22 cellular contexts compared by ENCODE assay signal in the genomic region with DNA sequence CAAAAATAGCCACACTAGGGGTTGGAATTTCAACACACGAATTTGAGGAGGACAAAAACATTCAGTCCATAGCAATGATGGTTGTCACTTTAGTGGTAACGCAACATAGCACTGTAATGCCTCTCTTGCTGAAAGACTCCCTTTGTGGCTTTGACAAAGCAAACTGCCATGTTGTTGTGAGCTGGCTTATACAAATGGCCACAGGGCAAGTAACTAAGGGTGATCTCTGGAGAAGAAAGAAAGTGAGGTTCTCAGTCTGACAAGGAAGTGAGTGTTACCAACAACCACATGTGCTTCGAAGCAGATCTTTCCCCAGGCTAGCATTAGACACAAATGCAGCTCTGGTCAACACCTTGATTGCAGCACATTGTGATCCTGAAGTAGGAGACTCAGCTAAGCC.
"Had no signal": no experiment of that assay in that cellular context is flagged by ENCODE, and none has a peak within 500 bp of the region (broad histone marks: within the 10 kb centered on the region; RNA-seq: fewer than 3 reads in every experiment).

No MANE protein-coding gene starts in this region.

- H3K4me3 ChIP-seq: heart right ventricle, prostate gland, transverse colon, uterus had no signal

- H3K36me3 ChIP-seq: heart right ventricle, prostate gland, transverse colon, uterus had no signal

- H3K4me1 ChIP-seq: heart right ventricle, prostate gland, transverse colon, uterus had no signal

- ATAC-seq: activated CD4-positive, alpha-beta T cell treated with anti-CD3 and anti-CD28 coated beads for 36 hours; activated T-cell treated with anti-CD3 and anti-CD28 coated beads, Interleukin-2, amount 50 U/mL, for 72 hours; heart right ventricle; left colon; stimulated activated naive B cell treated with anti-CD40 and anti-IgM and Interleukin-4, amounts not matched to agents 10 μg/mL and 1 μg/mL and 100 μg/mL, for 72 hours; WTC11 had no signal

- H3K27me3 ChIP-seq: heart right ventricle, transverse colon, uterus had no signal

- H3K9me3 ChIP-seq: prostate gland, uterus had no signal

- DNase-seq: activated CD4-positive, alpha-beta T cell treated with anti-CD3 and anti-CD28 coated beads for 36 hours; activated CD4-positive, alpha-beta T cell treated with anti-CD3 and anti-CD28 coated beads, Interleukin-2, amount 50 U/mL, for 4 hours; activated effector memory CD4-positive, alpha-beta T cell treated with Interleukin-2 at 50 U/mL for 16 hours; activated naive CD4-positive, alpha-beta T cell treated with anti-CD3 and anti-CD28 coated beads for 36 hours; activated naive CD8-positive, alpha-beta T cell treated with anti-CD3 and anti-CD28 coated beads, Interleukin-2, amount 10 ng/mL, durations not matched to agents 7 days and 5 days; activated T-cell treated with anti-CD3 and anti-CD28 coated beads, Interleukin-2, amount 50 U/mL, for 72 hours; amniotic stem cell; cortex of kidney; endodermal cell; heart right ventricle; left colon; nephron progenitor cell; stimulated activated CD4-positive, alpha-beta T cell treated with anti-CD3 and anti-CD28 coated beads, Interleukin-2, amount 100 ng/mL, for 48 hours; stimulated activated CD8-positive, alpha-beta memory T cell treated with anti-CD3 and anti-CD28 coated beads, Interleukin-4, amount 100 ng/mL, for 48 hours; stimulated activated naive B cell treated with anti-CD40 and anti-IgM and Interleukin-4, amounts not matched to agents 10 μg/mL and 1 μg/mL and 100 μg/mL, for 72 hours; T-helper 9 cell; transverse colon; uterus had no signal

- FAIRE-seq: keratinocyte had no signal

- H3K27ac ChIP-seq: epithelial cell of prostate, heart right ventricle, prostate gland, transverse colon, uterus had no signal
